In genomic region chr6:42879372-42880239, GRCh38 we compare ENCODE assay signal across 8 cellular contexts. TPM values are rescaled to one million over a fixed set of nuclear protein-coding genes. Genes with fewer than 3 reads are reported as not detected.
DNase-seq lines count a peak whose midpoint lies in the region; ATAC-seq, FAIRE-seq and TF ChIP-seq lines count a peak whose summit lies in the region.

RPL7L1 (plus strand) TSS chr6:42879616; CDS start chr6:42879911, 295 bp downstream.

- TF ChIP-seq POLR2A in GM12892 (IDR thresholded peaks at IDR 0.05; ENCODE audit: low read depth, low read length) (peak; percentile 98), heart left ventricle (IDR thresholded peaks at IDR 0.05) (peak in 1 of 2 donors; percentile 38), upper lobe of left lung (IDR thresholded peaks at IDR 0.05) (peak in 3 of 4 donors; percentile 52 to 75 (median 54))

- H3K4me3 ChIP-seq in adipocyte (ENCODE audit: low read length) (peak within 1 kb of the TSS; percentile 84), heart left ventricle (peak within 1 kb of the TSS; percentile 24 to 84 (median 76)), upper lobe of left lung (peak within 1 kb of the TSS; percentile 24 to 73 (median 65))

- intact Hi-C loops in heart left ventricle (cut with DNase I) (loop anchor here (1.0 to 10.0 kb wide), 8 partner anchors 97 to 217 kb away; partner anchors contain the start of genes BICRAL (in 4 of the 10), TBCC (in 4 of the 10) and PRPH2 (in 1 of the 10)), posterior vena cava (cut with DNase I) (loop anchor here (5.0 kb wide), 2 partner anchors 132 to 222 kb away; partner anchors contain the start of gene TBCC (in 1 of the 2))

- DNase-seq in GM12892 (ENCODE audit: insufficient read length) (peak; percentile 67), NCI-H1417 treated with DMSO at 0.1 percent for 48 hours (lab: John Stamatoyannopoulos, UW) (peak; percentile 78), T follicular helper cell (ENCODE audit: low read depth) (peak; percentile 78), adipocyte (ENCODE audit: low read depth) (peak; percentile 92), heart left ventricle (peak; percentile 84 to 91 (median 85)), posterior vena cava (ENCODE audit: low spot score) (peak; percentile 94), upper lobe of left lung (peak; percentile 83 to 94)

- peaks cover 28% of the 10 kb centered on the region for H3K36me3 ChIP-seq in adipocyte (ENCODE audit: control insufficient read depth, insufficient read depth, low read length, severe bottlenecking)
- H3K36me3 ChIP-seq in heart left ventricle = peaks cover 4 to 38% (median 32%) of the 10 kb centered on the region in 9 donors
- peaks cover 8 to 33% (median 27%) of the 10 kb centered on the region in 4 donors for H3K36me3 ChIP-seq in upper lobe of left lung

- 0 to 1% (median 1%) methylated on average over 40 to 41 of the region's 41 CpGs for WGBS in heart left ventricle, 4 donors
- WGBS in upper lobe of left lung, 2 donors = 0 to 1% methylated on average over 31 to 41 of the region's 41 CpGs

- FAIRE-seq in GM12892 (lab: Jason Lieb, UNC) = peak; percentile 95

- H3K9me3 ChIP-seq in adipocyte (ENCODE audit: control insufficient read depth, low read length) (no peaks in the 10 kb centered on the region), heart left ventricle (no peaks in the 10 kb centered on the region), upper lobe of left lung (no peaks in the 10 kb centered on the region)

- H3K27me3 ChIP-seq in adipocyte (replicated peaks; ENCODE audit: control insufficient read depth, insufficient read depth, low read length) (no peaks in the 10 kb centered on the region), heart left ventricle (no peaks in the 10 kb centered on the region), upper lobe of left lung (no peaks in the 10 kb centered on the region)

- H3K4me1 ChIP-seq in adipocyte (ENCODE audit: control insufficient read depth, insufficient read depth, low read length) = peaks cover 7% of the 10 kb centered on the region
- H3K4me1 ChIP-seq in heart left ventricle = peaks cover 0 to 34% (median 15%) of the 10 kb centered on the region in 12 donors
- peaks cover 16 to 35% (median 22%) of the 10 kb centered on the region in 4 donors for H3K4me1 ChIP-seq in upper lobe of left lung

- TF ChIP-seq EP300 in upper lobe of left lung (IDR thresholded peaks at IDR 0.05) = no peak

- ATAC-seq in HG02798 (IDR thresholded peaks at IDR 0.05; ENCODE audit: poor library complexity, unreplicated experiment) = peak; percentile 95
- peak; percentile 98 to 99 (median 98) for ATAC-seq in heart left ventricle
- ATAC-seq in upper lobe of left lung (ENCODE audit: low FRiP score in 2 of 2) = peak; percentile 98 to 99

- H3K27ac ChIP-seq in heart left ventricle (peak within 1 kb of the TSS; percentile 82 to 99 (median 92)), upper lobe of left lung (peak within 1 kb of the TSS; percentile 90 to 97 (median 94))

- H3K9ac ChIP-seq in adipocyte (ENCODE audit: low read length) = peak within 1 kb of the TSS; percentile 92

- TF ChIP-seq CTCF in heart left ventricle (IDR thresholded peaks at IDR 0.05) (peak in 3 of 12 donors; percentile 7 to 28 (median 21)), upper lobe of left lung (IDR thresholded peaks at IDR 0.05) (peak in 4 of 6 experiments; percentile 20 to 62 (median 28))

RNA-seq across cellular contexts. Expression of gene RPL7L1, which starts in this region (rescaled TPM):
- polyA plus RNA-seq in GM12892 (2012; ENCODE audit: missing spikeins) = 84.5 TPM
- total RNA-seq in heart left ventricle (10 to 100 TPM; 39.8 to 71.1 (median 49.2) TPM), posterior vena cava (10 to 100 TPM; 52.9 to 63.0 TPM), upper lobe of left lung (10 to 100 TPM; 41.7 to 81.5 (median 58.2) TPM)
- 10 to 100 TPM; 25.8 to 95.7 TPM for polyA plus RNA-seq in heart left ventricle

Comparison
In these comparisons a context has a peak if more than half of its experiments do, and no peak if none do; other contexts are left out.
1. Peak in every context shown above with its lines: DNase-seq, ATAC-seq, H3K4me3 ChIP-seq and H3K27ac ChIP-seq.